ENCODE assay signal across 23 cellular contexts in genomic region chr18:23538870-23539269, GRCh38. TPM values are rescaled to one million over a fixed set of nuclear protein-coding genes. Genes with fewer than 3 reads are reported as not detected.
DNase-seq lines count a peak whose midpoint lies in the region; ATAC-seq and TF ChIP-seq lines count a peak whose summit lies in the region.
"Had no signal": no experiment of that assay in that cellular context is flagged by ENCODE, and none has a peak within 500 bp of the region (broad histone marks: within the 10 kb centered on the region; RNA-seq: fewer than 3 reads in every experiment).

No MANE protein-coding gene starts in this region.

- H3K4me3 Mint-ChIP-seq in activated T-cell treated with anti-CD3 and anti-CD28 coated beads, Interleukin-2, amount 50 U/mL, for 72 hours, result no peak overlapping the region
- H3K4me3 Mint-ChIP-seq: GM23338 had no signal

- H3K4me3 ChIP-seq in choroid plexus epithelial cell (ENCODE audit: low read depth, low read length), result no peak overlapping the region
- H3K4me3 ChIP-seq: body of pancreas, GM12878, GM23338, K562 had no signal

- H3K9me3 ChIP-seq in KOPT-K1 (ENCODE audit: insufficient read depth, low read length, poor library complexity, severe bottlenecking), result no peaks in the 10 kb centered on the region
- H3K9me3 ChIP-seq: body of pancreas had no signal

- H3K27ac Mint-ChIP-seq in activated T-cell treated with anti-CD3 and anti-CD28 coated beads, Interleukin-2, amount 50 U/mL, for 72 hours, result peak overlapping the region; percentile 17
- H3K27ac Mint-ChIP-seq: GM23338 had no signal

- H3K27me3 Mint-ChIP-seq in activated T-cell treated with anti-CD3 and anti-CD28 coated beads, Interleukin-2, amount 50 U/mL, for 72 hours (ENCODE audit: low read depth), result no peaks in the 10 kb centered on the region

- H3K36me3 Mint-ChIP-seq in activated T-cell treated with anti-CD3 and anti-CD28 coated beads, Interleukin-2, amount 50 U/mL, for 72 hours (ENCODE audit: insufficient read depth in 2 of 2), result peaks cover 12 to 19% of the 10 kb centered on the region in 2 donors

- H3K4me1 Mint-ChIP-seq in activated T-cell treated with anti-CD3 and anti-CD28 coated beads, Interleukin-2, amount 50 U/mL, for 72 hours (ENCODE audit: low read depth), result peaks cover 24% of the 10 kb centered on the region
- H3K4me1 Mint-ChIP-seq: GM23338 had no signal

- H3K9me3 Mint-ChIP-seq in activated T-cell treated with anti-CD3 and anti-CD28 coated beads, Interleukin-2, amount 50 U/mL, for 72 hours, result no peaks in the 10 kb centered on the region
- H3K9me3 Mint-ChIP-seq: GM23338 had no signal

- no peak for ATAC-seq in activated T-cell treated with anti-CD3 and anti-CD28 coated beads, Interleukin-2, amount 50 U/mL, for 72 hours (replicated peaks in 1 of 2)
- no peak for ATAC-seq in HG03039 (IDR thresholded peaks at IDR 0.05; ENCODE audit: unreplicated experiment)
- ATAC-seq: body of pancreas, GM12878, GM23338, K562 had no signal

- peaks cover 85% of the 10 kb centered on the region for H3K36me3 ChIP-seq in KOPT-K1 (ENCODE audit: insufficient read depth, low read length)

- H3K27ac ChIP-seq in KOPT-K1 (ENCODE audit: low read depth, low read length, poor library complexity, severe bottlenecking), result peak overlapping the region; percentile 75
- H3K27ac ChIP-seq: body of pancreas, C4-2B, WERI-Rb-1 had no signal

- TF ChIP-seq CTCF in choroid plexus epithelial cell (conservative IDR thresholded peaks at IDR 0.05; ENCODE audit: low read depth, low read length), result no peak

- DNase-seq in activated T-cell treated with anti-CD3 and anti-CD28 coated beads, Interleukin-2, amount 50 U/mL, for 72 hours, result no peak
- DNase-seq in activated T-cell treated with anti-CD3 and anti-CD28 coated beads, Interleukin-2, amount 50 U/mL, for 48 hours, result no peak
- DNase-seq in choroid plexus epithelial cell (ENCODE audit: low read depth) (peak; percentile 76), non-pigmented ciliary epithelial cell (ENCODE audit: low read depth) (peak; percentile 60), KG1 (lab: John Stamatoyannopoulos, UW) (no peak)
- DNase-seq in stimulated activated naive CD4-positive, alpha-beta T cell (lab: John Stamatoyannopoulos, UW), result no peak
- DNase-seq: activated CD4-positive, alpha-beta T cell treated with anti-CD3 and anti-CD28 coated beads, Interleukin-2, amount 50 U/mL, for 1 hour; activated naive CD4-positive, alpha-beta T cell; body of pancreas; cortex of kidney; head of caudate nucleus; NCI-H1930; NCI-H2227 treated with DMSO at 0.1 percent for 48 hours; retina; SIG-M5; stimulated activated CD4-positive, alpha-beta T cell treated with anti-CD3 and anti-CD28 coated beads, Interleukin-12 subunit alpha, Interleukin-12 subunit beta, amount 100 ng/mL, for 4 hours; WERI-Rb-1 had no signal

RNA-seq across cellular contexts. Expression of gene RMC1, which starts 35.6 kb away (rescaled TPM):
- 10 to 100 TPM; 46.8 to 52.3 TPM for total RNA-seq in activated T-cell treated with anti-CD3 and anti-CD28 coated beads, Interleukin-2, amount 50 U/mL, for 72 hours

RNA-seq across cellular contexts. Expression of gene NPC1, which starts 47.4 kb away (rescaled TPM):
- total RNA-seq in activated T-cell treated with anti-CD3 and anti-CD28 coated beads, Interleukin-2, amount 50 U/mL, for 72 hours, result 10 to 100 TPM; 29.3 to 32.4 TPM

Comparison
In these comparisons a context has a peak if more than half of its experiments do, and no peak if none do; other contexts are left out.
1. DNase-seq: peak in choroid plexus epithelial cell (single experiment) and non-pigmented ciliary epithelial cell (single experiment); none in activated T-cell treated with anti-CD3 and anti-CD28 coated beads, Interleukin-2, amount 50 U/mL, for 72 hours (0 of 2), activated T-cell treated with anti-CD3 and anti-CD28 coated beads, Interleukin-2, amount 50 U/mL, for 48 hours (0 of 2), stimulated activated naive CD4-positive, alpha-beta T cell (0 of 6) and KG1 (single experiment).